Comparison of ENCODE assay signal across 1 cellular context in the genomic region with DNA sequence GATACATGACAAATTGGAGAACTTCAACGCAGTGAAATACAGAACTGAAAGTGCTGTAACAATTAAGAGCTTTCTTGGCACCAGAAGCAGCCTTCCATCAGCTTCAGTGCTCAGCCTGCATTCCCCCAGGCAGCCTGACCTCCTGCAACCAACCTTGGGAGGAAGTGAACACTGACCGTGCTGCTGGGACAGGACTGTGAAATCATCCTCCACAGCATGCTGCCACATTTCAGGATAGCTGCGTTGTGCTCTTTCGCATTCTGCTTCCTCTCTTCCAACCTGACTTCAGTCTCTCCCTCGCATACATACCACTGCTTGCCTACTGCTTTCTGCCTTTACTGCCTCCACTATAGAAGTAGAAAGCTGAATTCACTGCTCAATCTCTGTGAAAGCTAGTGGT.
TF ChIP-seq lines count a peak whose summit lies in the region.

No MANE protein-coding gene starts in this region.

TF ChIP-seq in GM23338, 12 proteins besides CTCF, POLR2A, EP300 and RAD21 (continued from another document):
- TF ChIP-seq, protein P1, sequence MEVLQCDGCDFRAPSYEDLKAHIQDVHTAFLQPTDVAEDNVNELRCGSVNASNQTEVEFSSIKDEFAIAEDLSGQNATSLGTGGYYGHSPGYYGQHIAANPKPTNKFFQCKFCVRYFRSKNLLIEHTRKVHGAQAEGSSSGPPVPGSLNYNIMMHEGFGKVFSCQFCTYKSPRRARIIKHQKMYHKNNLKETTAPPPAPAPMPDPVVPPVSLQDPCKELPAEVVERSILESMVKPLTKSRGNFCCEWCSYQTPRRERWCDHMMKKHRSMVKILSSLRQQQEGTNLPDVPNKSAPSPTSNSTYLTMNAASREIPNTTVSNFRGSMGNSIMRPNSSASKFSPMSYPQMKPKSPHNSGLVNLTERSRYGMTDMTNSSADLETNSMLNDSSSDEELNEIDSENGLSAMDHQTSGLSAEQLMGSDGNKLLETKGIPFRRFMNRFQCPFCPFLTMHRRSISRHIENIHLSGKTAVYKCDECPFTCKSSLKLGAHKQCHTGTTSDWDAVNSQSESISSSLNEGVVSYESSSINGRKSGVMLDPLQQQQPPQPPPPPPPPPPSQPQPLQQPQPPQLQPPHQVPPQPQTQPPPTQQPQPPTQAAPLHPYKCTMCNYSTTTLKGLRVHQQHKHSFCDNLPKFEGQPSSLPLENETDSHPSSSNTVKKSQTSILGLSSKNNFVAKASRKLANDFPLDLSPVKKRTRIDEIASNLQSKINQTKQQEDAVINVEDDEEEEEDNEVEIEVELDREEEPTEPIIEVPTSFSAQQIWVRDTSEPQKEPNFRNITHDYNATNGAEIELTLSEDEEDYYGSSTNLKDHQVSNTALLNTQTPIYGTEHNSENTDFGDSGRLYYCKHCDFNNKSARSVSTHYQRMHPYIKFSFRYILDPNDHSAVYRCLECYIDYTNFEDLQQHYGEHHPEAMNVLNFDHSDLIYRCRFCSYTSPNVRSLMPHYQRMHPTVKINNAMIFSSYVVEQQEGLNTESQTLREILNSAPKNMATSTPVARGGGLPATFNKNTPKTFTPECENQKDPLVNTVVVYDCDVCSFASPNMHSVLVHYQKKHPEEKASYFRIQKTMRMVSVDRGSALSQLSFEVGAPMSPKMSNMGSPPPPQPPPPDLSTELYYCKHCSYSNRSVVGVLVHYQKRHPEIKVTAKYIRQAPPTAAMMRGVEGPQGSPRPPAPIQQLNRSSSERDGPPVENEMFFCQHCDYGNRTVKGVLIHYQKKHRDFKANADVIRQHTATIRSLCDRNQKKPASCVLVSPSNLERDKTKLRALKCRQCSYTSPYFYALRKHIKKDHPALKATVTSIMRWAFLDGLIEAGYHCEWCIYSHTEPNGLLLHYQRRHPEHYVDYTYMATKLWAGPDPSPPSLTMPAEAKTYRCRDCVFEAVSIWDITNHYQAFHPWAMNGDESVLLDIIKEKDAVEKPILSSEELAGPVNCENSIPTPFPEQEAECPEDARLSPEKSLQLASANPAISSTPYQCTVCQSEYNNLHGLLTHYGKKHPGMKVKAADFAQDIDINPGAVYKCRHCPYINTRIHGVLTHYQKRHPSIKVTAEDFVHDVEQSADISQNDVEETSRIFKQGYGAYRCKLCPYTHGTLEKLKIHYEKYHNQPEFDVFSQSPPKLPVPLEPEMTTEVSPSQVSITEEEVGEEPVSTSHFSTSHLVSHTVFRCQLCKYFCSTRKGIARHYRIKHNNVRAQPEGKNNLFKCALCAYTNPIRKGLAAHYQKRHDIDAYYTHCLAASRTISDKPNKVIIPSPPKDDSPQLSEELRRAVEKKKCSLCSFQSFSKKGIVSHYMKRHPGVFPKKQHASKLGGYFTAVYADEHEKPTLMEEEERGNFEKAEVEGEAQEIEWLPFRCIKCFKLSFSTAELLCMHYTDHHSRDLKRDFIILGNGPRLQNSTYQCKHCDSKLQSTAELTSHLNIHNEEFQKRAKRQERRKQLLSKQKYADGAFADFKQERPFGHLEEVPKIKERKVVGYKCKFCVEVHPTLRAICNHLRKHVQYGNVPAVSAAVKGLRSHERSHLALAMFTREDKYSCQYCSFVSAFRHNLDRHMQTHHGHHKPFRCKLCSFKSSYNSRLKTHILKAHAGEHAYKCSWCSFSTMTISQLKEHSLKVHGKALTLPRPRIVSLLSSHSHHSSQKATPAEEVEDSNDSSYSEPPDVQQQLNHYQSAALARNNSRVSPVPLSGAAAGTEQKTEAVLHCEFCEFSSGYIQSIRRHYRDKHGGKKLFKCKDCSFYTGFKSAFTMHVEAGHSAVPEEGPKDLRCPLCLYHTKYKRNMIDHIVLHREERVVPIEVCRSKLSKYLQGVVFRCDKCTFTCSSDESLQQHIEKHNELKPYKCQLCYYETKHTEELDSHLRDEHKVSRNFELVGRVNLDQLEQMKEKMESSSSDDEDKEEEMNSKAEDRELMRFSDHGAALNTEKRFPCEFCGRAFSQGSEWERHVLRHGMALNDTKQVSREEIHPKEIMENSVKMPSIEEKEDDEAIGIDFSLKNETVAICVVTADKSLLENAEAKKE (CRISPR knock-in tag; IDR thresholded peaks at IDR 0.05): no peak
- no peak for TF ChIP-seq STAT1 (IDR thresholded peaks at IDR 0.05; ENCODE audit: unreplicated experiment)
- TF ChIP-seq ZNF331 (CRISPR knock-in tag; IDR thresholded peaks at IDR 0.05; ENCODE audit: low read depth): no peak
